Comparison of ENCODE assay signal across 1 cellular context in the genomic region with DNA sequence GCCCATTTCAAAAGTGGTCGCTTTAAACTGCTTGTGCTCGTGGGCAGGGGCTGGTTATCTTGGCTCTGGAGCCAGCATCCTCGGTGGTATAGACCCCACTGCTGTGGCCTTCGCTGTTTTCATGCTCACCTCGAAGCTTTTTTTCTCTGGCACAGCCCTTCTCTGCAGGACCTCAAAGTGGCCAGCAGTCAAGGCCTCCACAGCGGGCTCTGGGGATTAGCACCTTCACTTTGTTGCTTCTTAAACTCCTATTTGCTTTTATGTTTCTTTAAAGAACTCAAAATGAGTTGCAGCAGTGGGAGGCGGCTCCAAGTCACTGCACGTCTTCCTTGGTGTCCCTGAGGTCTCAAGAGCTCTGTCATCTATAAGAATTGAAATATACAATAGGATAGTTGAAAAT.
TF ChIP-seq lines count a peak whose summit lies in the region.

No MANE protein-coding gene starts in this region.

TF ChIP-seq in SK-N-SH treated with all-trans-retinoic acid at 6 μM for 48 hours, 23 proteins besides CTCF, POLR2A, EP300 and RAD21 (continued from another document):
- TF ChIP-seq, protein P1, sequence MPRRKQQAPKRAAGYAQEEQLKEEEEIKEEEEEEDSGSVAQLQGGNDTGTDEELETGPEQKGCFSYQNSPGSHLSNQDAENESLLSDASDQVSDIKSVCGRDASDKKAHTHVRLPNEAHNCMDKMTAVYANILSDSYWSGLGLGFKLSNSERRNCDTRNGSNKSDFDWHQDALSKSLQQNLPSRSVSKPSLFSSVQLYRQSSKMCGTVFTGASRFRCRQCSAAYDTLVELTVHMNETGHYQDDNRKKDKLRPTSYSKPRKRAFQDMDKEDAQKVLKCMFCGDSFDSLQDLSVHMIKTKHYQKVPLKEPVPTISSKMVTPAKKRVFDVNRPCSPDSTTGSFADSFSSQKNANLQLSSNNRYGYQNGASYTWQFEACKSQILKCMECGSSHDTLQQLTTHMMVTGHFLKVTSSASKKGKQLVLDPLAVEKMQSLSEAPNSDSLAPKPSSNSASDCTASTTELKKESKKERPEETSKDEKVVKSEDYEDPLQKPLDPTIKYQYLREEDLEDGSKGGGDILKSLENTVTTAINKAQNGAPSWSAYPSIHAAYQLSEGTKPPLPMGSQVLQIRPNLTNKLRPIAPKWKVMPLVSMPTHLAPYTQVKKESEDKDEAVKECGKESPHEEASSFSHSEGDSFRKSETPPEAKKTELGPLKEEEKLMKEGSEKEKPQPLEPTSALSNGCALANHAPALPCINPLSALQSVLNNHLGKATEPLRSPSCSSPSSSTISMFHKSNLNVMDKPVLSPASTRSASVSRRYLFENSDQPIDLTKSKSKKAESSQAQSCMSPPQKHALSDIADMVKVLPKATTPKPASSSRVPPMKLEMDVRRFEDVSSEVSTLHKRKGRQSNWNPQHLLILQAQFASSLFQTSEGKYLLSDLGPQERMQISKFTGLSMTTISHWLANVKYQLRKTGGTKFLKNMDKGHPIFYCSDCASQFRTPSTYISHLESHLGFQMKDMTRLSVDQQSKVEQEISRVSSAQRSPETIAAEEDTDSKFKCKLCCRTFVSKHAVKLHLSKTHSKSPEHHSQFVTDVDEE (CRISPR knock-in tag; IDR thresholded peaks at IDR 0.05) = no peak
- TF ChIP-seq TCF4 (CRISPR knock-in tag; IDR thresholded peaks at IDR 0.05; ENCODE audit: borderline replicate concordance) = no peak
